Comparison of ENCODE assay signal across 8 cellular contexts in the genomic region with DNA sequence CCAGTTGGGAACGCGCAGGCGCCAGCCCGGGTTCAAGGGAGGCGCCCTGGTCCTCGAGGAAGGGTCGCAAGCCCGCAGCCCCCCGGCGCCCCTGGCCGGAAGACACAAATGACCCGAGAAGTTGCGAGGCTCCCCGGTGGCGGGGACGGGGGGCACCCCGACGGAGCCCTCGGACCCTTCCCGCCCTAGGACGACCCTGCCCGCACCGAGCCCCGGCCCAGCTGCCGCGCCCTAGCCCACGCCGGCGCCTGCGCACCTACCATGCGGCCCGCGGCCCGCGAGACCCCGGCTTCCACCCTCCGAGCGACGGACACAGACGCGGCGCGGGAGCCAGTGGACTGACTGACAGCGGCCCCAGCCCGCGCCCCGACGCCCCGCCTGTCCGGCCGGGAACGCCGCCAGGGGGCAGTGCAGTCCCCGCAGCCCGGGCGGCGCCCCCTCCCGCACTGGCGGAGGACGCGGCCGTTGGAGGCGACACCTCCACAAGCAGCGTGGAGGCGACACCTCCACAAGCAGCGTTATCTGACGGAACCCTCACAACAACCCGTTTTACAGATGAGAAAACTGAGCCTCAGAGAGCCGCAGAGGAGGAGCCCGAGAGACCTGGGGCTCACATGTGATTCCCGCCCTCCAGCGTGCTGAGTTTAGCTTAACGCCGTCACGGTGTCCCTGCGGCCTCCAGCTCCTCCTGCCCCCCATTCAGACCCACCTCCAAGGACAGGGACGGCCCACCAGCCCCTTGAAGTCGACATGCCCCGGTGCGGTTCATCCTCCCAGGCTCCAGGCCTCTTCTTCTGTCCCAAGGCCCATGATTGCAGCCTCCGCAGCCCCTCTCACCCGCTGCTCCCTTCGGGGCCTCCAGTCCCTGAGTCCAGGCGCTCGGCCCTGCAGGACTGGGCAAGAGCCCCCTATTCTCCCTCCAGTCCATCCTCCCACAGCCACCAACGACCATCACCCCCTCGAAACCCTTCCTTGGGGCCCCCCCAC. TPM values are rescaled to one million over a fixed set of nuclear protein-coding genes. Genes with fewer than 3 reads are reported as not detected.
A peak's percentile ranks its signal among the peaks of the same experiment; 100 is the strongest.
DNase-seq lines count a peak whose midpoint lies in the region; ATAC-seq and TF ChIP-seq lines count a peak whose summit lies in the region.

Gene NMUR1 (minus strand): TSS at position 347 of the 987 bp plus-strand sequence. CDS start 84 bp downstream, at position 263.

- ATAC-seq in SK-N-SH treated with all-trans-retinoic acid at 6 μM for 48 hours: peak; percentile 83

- CTCF ChIA-PET in CD4-positive, alpha-beta memory T cell (lab: Charles Lee; ENCODE audit: partially characterized antibody): interaction anchor here (0.8 to 1.6 kb wide), 10 partner anchors 8 to 244 kb away, joined by 3 to 10 read pairs (median 6); no protein-coding TSS in a partner anchor

- H3K9me3 Mint-ChIP-seq in CD4-positive, alpha-beta memory T cell: no peaks in the 10 kb centered on the region
- H3K9me3 Mint-ChIP-seq in HFFc6: no peaks in the 10 kb centered on the region

- POLR2A ChIA-PET in CD4-positive, alpha-beta memory T cell (lab: Charles Lee; ENCODE audit: partially characterized antibody): interaction anchor here (0.7 to 1.2 kb wide), 6 partner anchors 13 to 66 kb away, joined by 3 to 4 read pairs (median 3); partner anchors contain the start of gene NCL

- no peak for TF ChIP-seq POLR2A in adrenal gland (IDR thresholded peaks at IDR 0.05)

- no peaks in the 10 kb centered on the region for H3K9me3 ChIP-seq in CD4-positive, alpha-beta memory T cell (ENCODE audit: control insufficient read depth in 1 of 2, low read length in 2 of 2)
- H3K9me3 ChIP-seq in adrenal gland (replicated peaks in 1 of 3) (no peaks in the 10 kb centered on the region), iPS-18c (ENCODE audit: control insufficient read depth, insufficient read depth, low read length) (peaks cover 3% of the 10 kb centered on the region)

- no peaks in the 10 kb centered on the region for H3K27me3 ChIP-seq in CD4-positive, alpha-beta memory T cell (ENCODE audit: insufficient read depth, low read length)
- H3K27me3 ChIP-seq in adrenal gland: no peaks in the 10 kb centered on the region

- DNase-seq in CD4-positive, alpha-beta memory T cell: peak; percentile 59 to 77 (median 74)
- DNase-seq in HFFc6 (no peak), adrenal gland (peak; percentile 37 to 70 (median 47)), occipital lobe (lab: John Stamatoyannopoulos, UW) (no peak), NCI-H1105 (lab: John Stamatoyannopoulos, UW) (no peak)
- peak; percentile 80 for DNase-seq in stimulated activated CD4-positive, alpha-beta T cell treated with anti-CD3 and anti-CD28 coated beads, Interleukin-15, amount 100 ng/mL, for 24 hours

- peaks cover 0 to 5% of the 10 kb centered on the region in 2 donors for H3K27me3 Mint-ChIP-seq in CD4-positive, alpha-beta memory T cell
- H3K27me3 Mint-ChIP-seq in HFFc6 (ENCODE audit: insufficient read depth): peaks cover 42% of the 10 kb centered on the region

- peak within 1 kb of the TSS in 3 of 7 donors; percentile 6 to 47 (median 37) for H3K27ac Mint-ChIP-seq in CD4-positive, alpha-beta memory T cell
- H3K27ac Mint-ChIP-seq in HFFc6: no peak within 1 kb of the TSS

- intact Hi-C loops in CD4-positive, alpha-beta memory T cell (cut with micrococcal nuclease): loop anchor here (1.0 kb wide), 2 partner anchors 13 to 28 kb away; no protein-coding TSS in a partner anchor
- intact Hi-C loops in adrenal gland (cut with DNase I): no loop called here

- peaks cover 26% of the 10 kb centered on the region for H3K4me1 ChIP-seq in CD4-positive, alpha-beta memory T cell (ENCODE audit: insufficient read depth, low read length)
- peaks cover 4 to 5% of the 10 kb centered on the region in 2 donors for H3K4me1 ChIP-seq in adrenal gland (replicated peaks in 1 of 2)

- no peaks in the 10 kb centered on the region for H3K36me3 Mint-ChIP-seq in CD4-positive, alpha-beta memory T cell
- no peaks in the 10 kb centered on the region for H3K36me3 Mint-ChIP-seq in HFFc6 (ENCODE audit: low read depth)

- H3K4me1 Mint-ChIP-seq in CD4-positive, alpha-beta memory T cell: peaks cover 11 to 50% (median 29%) of the 10 kb centered on the region in 4 donors
- H3K4me1 Mint-ChIP-seq in HFFc6 (ENCODE audit: low read depth): no peaks in the 10 kb centered on the region

- peak within 1 kb of the TSS; percentile 34 to 72 (median 64) for H3K4me3 Mint-ChIP-seq in CD4-positive, alpha-beta memory T cell
- no peak within 1 kb of the TSS for H3K4me3 Mint-ChIP-seq in HFFc6

- TF ChIP-seq CTCF in HFFc6 (IDR thresholded peaks at IDR 0.05): peak; percentile 88
- TF ChIP-seq CTCF in adrenal gland (IDR thresholded peaks at IDR 0.05): peak in 5 of 6 experiments; percentile 16 to 78 (median 69)

- WGBS in adrenal gland, 4 donors: 13 to 81% (median 29%) methylated on average over 9 to 87 of the region's 87 CpGs

- no peaks in the 10 kb centered on the region for H3K36me3 ChIP-seq in CD4-positive, alpha-beta memory T cell (ENCODE audit: insufficient read depth, low read length)
- no peaks in the 10 kb centered on the region for H3K36me3 ChIP-seq in adrenal gland (replicated peaks in 1 of 2)

- H3K4me3 ChIP-seq in CD4-positive, alpha-beta memory T cell (ENCODE audit: low read length in 2 of 2): peak within 1 kb of the TSS in 1 of 2 donors; percentile 43
- peak within 1 kb of the TSS in 2 of 4 donors; percentile 31 to 69 for H3K4me3 ChIP-seq in adrenal gland
- peak within 1 kb of the TSS; percentile 47 for H3K4me3 ChIP-seq in iPS-18c (ENCODE audit: insufficient read depth, low read depth, low read length)

- H3K27ac ChIP-seq in CD4-positive, alpha-beta memory T cell (ENCODE audit: low read depth, low read length): peak within 1 kb of the TSS; percentile 31
- peak within 1 kb of the TSS in 2 of 5 donors; percentile 21 to 74 for H3K27ac ChIP-seq in adrenal gland

TF ChIP-seq in SK-N-SH treated with all-trans-retinoic acid at 6 μM for 48 hours, 23 proteins besides CTCF, POLR2A, EP300 and RAD21:
- TF ChIP-seq CSDC2 (CRISPR knock-in tag; IDR thresholded peaks at IDR 0.05): no peak
- 0 out of 2 replicates have a peak, but pooled peaks have one; percentile 14 for TF ChIP-seq TSHZ2 (CRISPR knock-in tag; IDR thresholded peaks at IDR 0.05)

RNA-seq across cellular contexts. Expression of gene NMUR1, which starts in this region (rescaled TPM):
- not detected for total RNA-seq in CD4-positive, alpha-beta memory T cell
- polyA plus RNA-seq in CD4-positive, alpha-beta memory T cell: under 1 TPM in 1 of 2 donors, not detected in 1; 0.05 TPM
- total RNA-seq in HFFc6 (2021; fragmentation: NEBNext Ultra II Directional; extraction: Animal tissue kit (Norgen Biotek cat#: 25700)): not detected
- total RNA-seq in adrenal gland: 1 to 10 TPM in 5 of 8 donors, under 1 TPM in 3; 0.32 to 3.2 (median 1.5) TPM
- polyA plus RNA-seq in adrenal gland: 1 to 10 TPM in 2 of 3 donors, under 1 TPM in 1; 0.40 to 1.3 (median 1.2) TPM
- total RNA-seq in occipital lobe: not detected

Comparison
In these comparisons a context has a peak if more than half of its experiments do, and no peak if none do; other contexts are left out.
1. Peak in DNase-seq and H3K27ac ChIP-seq in CD4-positive, alpha-beta memory T cell; RNA of the gene not detected or under 1 TPM.
2. DNase-seq: peak in adrenal gland (7 of 7) and stimulated activated CD4-positive, alpha-beta T cell treated with anti-CD3 and anti-CD28 coated beads, Interleukin-15, amount 100 ng/mL, for 24 hours (single experiment); none in HFFc6 (single experiment), occipital lobe (single experiment) and NCI-H1105 (single experiment).